In the genomic region with DNA sequence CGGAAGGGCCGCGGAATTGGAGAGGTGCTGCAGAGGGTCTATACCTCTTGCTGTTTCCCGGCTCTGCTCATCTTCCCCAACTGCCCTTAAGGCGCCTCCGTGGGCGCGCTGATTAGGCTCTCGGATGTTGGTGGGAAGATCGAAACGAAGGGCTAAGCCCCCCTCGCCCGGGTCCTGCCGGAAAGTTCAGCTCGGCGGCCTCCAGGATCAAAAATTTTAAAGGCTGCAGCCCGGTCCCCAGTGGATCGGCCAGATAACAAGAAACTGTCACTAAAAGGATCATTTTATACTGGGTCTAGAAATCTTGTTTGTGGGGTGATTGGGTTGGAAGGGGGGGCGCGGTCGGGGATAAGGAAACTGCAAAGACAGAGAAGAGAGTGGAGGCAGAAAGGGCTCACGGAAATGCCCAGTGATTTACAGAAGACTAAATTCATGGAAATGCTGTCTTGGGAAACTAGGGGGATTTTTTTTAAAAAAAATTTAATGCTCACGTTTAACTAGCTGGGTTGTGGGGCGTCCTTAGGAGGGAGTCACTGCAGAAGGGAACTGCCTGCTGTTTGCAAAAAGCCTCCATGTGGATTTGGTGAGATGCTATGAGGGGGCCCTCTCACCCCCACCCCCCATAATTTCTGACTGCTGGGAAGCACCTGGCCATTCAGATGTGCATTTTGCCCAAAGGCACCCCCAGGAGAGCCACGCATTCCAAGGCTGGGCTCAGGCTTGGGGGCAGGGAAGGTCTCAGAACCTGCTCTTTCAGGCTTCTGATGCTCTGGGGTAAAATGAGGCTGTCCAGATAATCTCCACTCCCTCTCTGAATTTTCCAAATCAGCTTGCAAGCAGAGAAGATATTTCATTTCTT, we compare ENCODE assay signal across 13 cellular contexts. TPM values are rescaled to one million over a fixed set of nuclear protein-coding genes. Genes with fewer than 3 reads are reported as not detected.
A peak's percentile ranks its signal among the peaks of the same experiment; 100 is the strongest.
DNase-seq lines count a peak whose midpoint lies in the region; TF ChIP-seq lines count a peak whose summit lies in the region.
"Had no signal": no experiment of that assay in that cellular context is flagged by ENCODE, and none has a peak within 500 bp of the region (broad histone marks: within the 10 kb centered on the region; RNA-seq: fewer than 3 reads in every experiment).

No MANE protein-coding gene starts in this region.

- peak overlapping the region; percentile 15 to 59 (median 42) for H3K4me3 ChIP-seq in breast epithelium
- peak overlapping the region; percentile 66 to 89 for H3K4me3 ChIP-seq in mucosa of rectum (ENCODE audit: low read length in 2 of 2)
- peak overlapping the region; percentile 3 to 51 for H3K4me3 ChIP-seq in testis

- no peaks in the 10 kb centered on the region for H3K9me3 ChIP-seq in breast epithelium
- no peaks in the 10 kb centered on the region for H3K9me3 ChIP-seq in mucosa of rectum (ENCODE audit: control insufficient read depth in 2 of 2, low read length in 2 of 2)
- no peaks in the 10 kb centered on the region for H3K9me3 ChIP-seq in testis

- H3K4me1 ChIP-seq in breast epithelium = peaks cover 0 to 8% of the 10 kb centered on the region in 2 donors
- H3K4me1 ChIP-seq in mucosa of rectum (ENCODE audit: control insufficient read depth in 2 of 2, insufficient read depth in 2 of 2, low read length in 2 of 2) = peaks cover 27 to 60% of the 10 kb centered on the region in 2 donors
- peaks cover 12% of the 10 kb centered on the region for H3K4me1 ChIP-seq in testis
- H3K4me1 ChIP-seq: parathyroid adenoma had no signal

- DNase-seq in NCI-H748 (lab: John Stamatoyannopoulos, UW; ENCODE audit: unreplicated experiment) (peak; percentile 52), NCI-H748 treated with DMSO at 0.1 percent for 48 hours (lab: John Stamatoyannopoulos, UW) (no peak), breast epithelium (ENCODE audit: low spot score in 2 of 2) (no peak), testis (no peak), T-helper 1 cell (no peak), T-helper 9 cell (no peak), NCI-H2081 treated with DMSO at 0.1 percent for 48 hours (lab: John Stamatoyannopoulos, UW) (no peak)
- DNase-seq: activated gamma-delta T cell treated with Interleukin-2 at 50 U/mL for 16 hours, NCI-H1436 had no signal

- intact Hi-C loops in breast epithelium (cut with DNase I; ENCODE audit: low total_unique reads) (no loop called here), testis (cut with DNase I; ENCODE audit: low total_unique reads) (no loop called here)

- no peak for TF ChIP-seq CTCF in breast epithelium (IDR thresholded peaks at IDR 0.05)
- TF ChIP-seq CTCF in testis (IDR thresholded peaks at IDR 0.05) = no peak

- no peak overlapping the region for H3K27ac ChIP-seq in breast epithelium
- H3K27ac ChIP-seq in mucosa of rectum (ENCODE audit: low read depth in 2 of 2, low read length in 2 of 2) = peak overlapping the region; percentile 85 to 100
- no peak overlapping the region for H3K27ac ChIP-seq in testis
- H3K27ac ChIP-seq: 22Rv1, parathyroid adenoma had no signal

- H3K36me3 ChIP-seq in breast epithelium = no peaks in the 10 kb centered on the region
- peaks cover 0 to 14% of the 10 kb centered on the region in 2 donors for H3K36me3 ChIP-seq in mucosa of rectum (ENCODE audit: control insufficient read depth in 2 of 2, insufficient read depth in 2 of 2, low read length in 2 of 2)
- no peaks in the 10 kb centered on the region for H3K36me3 ChIP-seq in testis (ENCODE audit: low read depth, missing control alignments)

- TF ChIP-seq POLR2A in breast epithelium (IDR thresholded peaks at IDR 0.05) (no peak), testis (IDR thresholded peaks at IDR 0.05) (no peak)

- peaks cover 3 to 95% of the 10 kb centered on the region in 2 donors for H3K27me3 ChIP-seq in breast epithelium
- H3K27me3 ChIP-seq in mucosa of rectum (ENCODE audit: control insufficient read depth in 2 of 2, insufficient read depth in 2 of 2, low read length in 2 of 2) = peaks cover 6 to 18% of the 10 kb centered on the region in 2 donors
- no peaks in the 10 kb centered on the region for H3K27me3 ChIP-seq in testis

- peak overlapping the region in 1 of 2 donors; percentile 69 for H3K9ac ChIP-seq in mucosa of rectum (ENCODE audit: low read depth in 1 of 2, low read length in 2 of 2)
- H3K9ac ChIP-seq: parathyroid adenoma had no signal

- 14% methylated on average over 16 to 20 of the region's 25 CpGs for WGBS in testis, 2 donors

RNA-seq across cellular contexts. Expression of gene CDX2, which starts 7.7 kb away (rescaled TPM):
- total RNA-seq in breast epithelium = under 1 TPM in 1 of 3 donors, not detected in 2; 0.33 TPM
- total RNA-seq in testis = under 1 TPM; 0.06 to 0.08 TPM
- polyA plus RNA-seq in testis (ENCODE audit: insufficient read depth, low read depth, low replicate concordance) = not detected
- total RNA-seq: dermis blood vessel endothelial cell had no signal

RNA-seq across cellular contexts. Expression of gene URAD, which starts 27.0 kb away (rescaled TPM):
- total RNA-seq in breast epithelium (1 to 10 TPM in 1 of 3 donors, under 1 TPM in 1, not detected in 1; 0.32 to 1.3 TPM), testis (1 to 10 TPM in 1 of 2 donors, under 1 TPM in 1; 0.87 to 1.6 TPM)
- polyA plus RNA-seq in testis (ENCODE audit: insufficient read depth, low read depth, low replicate concordance) = not detected
- total RNA-seq: dermis blood vessel endothelial cell had no signal

RNA-seq across cellular contexts. Expression of gene PDX1, which starts 41.7 kb away (rescaled TPM):
- total RNA-seq in breast epithelium (not detected), testis (under 1 TPM; 0.12 to 0.24 TPM)
- not detected for polyA plus RNA-seq in testis (ENCODE audit: insufficient read depth, low read depth, low replicate concordance)
- total RNA-seq: dermis blood vessel endothelial cell had no signal

Comparison
In these comparisons a context has a peak if more than half of its experiments do, and no peak if none do; other contexts are left out.
1. H3K27ac ChIP-seq: peak in mucosa of rectum (2 of 2); none in breast epithelium (0 of 2) and testis (0 of 2).
2. H3K4me3 ChIP-seq: peak in every context shown above with its lines; median percentile 78 in mucosa of rectum; 42 in breast epithelium; 27 in testis.